8 cellular contexts compared by ENCODE assay signal in genomic region chr6:26232950-26233607, GRCh38.
DNase-seq lines count a peak whose midpoint lies in the region; ATAC-seq, FAIRE-seq and TF ChIP-seq lines count a peak whose summit lies in the region.

No MANE protein-coding gene starts in this region.

- TF ChIP-seq RAD21 in A549 (conservative IDR thresholded peaks at IDR 0.05 in 1 of 2, IDR thresholded peaks at IDR 0.05 in 1 of 2) = no peak

- H3K4me2 ChIP-seq in A549 (peak overlapping the region; percentile 79), keratinocyte (ENCODE audit: control insufficient read depth, extremely low read depth, insufficient read depth, low read depth, low read length) (peak overlapping the region; percentile 91)

- no peaks in the 10 kb centered on the region for H3K9me1 ChIP-seq in keratinocyte (ENCODE audit: control insufficient read depth, extremely low read depth, insufficient read depth, low read length)

- H3K4me3 ChIP-seq in A549 = peak overlapping the region; percentile 56
- peak overlapping the region; percentile 78 for H3K4me3 ChIP-seq in adipocyte (ENCODE audit: low read length)
- H3K4me3 ChIP-seq in keratinocyte (ENCODE audit: control insufficient read depth in 2 of 3, extremely low read depth in 1 of 3, insufficient read depth in 2 of 3, low read depth in 1 of 3, low read length in 3 of 3) = peak overlapping the region in 2 of 3 experiments; percentile 70 to 73

- H2AFZ ChIP-seq in keratinocyte (ENCODE audit: control insufficient read depth, low read length) = peak overlapping the region; percentile 78

- H3K36me3 ChIP-seq in adipocyte (ENCODE audit: control insufficient read depth, insufficient read depth, low read length, severe bottlenecking) = no peaks in the 10 kb centered on the region
- H3K36me3 ChIP-seq in keratinocyte (ENCODE audit: control insufficient read depth in 2 of 2, extremely low read depth in 1 of 2, insufficient read depth in 2 of 2, low read length in 2 of 2) = no peaks in the 10 kb centered on the region

- WGBS in A549 (ENCODE audit: missing lambda C conversion rate) = 30% methylated on average over 31 of the region's 31 CpGs

- DNase-seq in A549 (ENCODE audit: low read depth in 1 of 2, low spot score in 1 of 2) (peak in 1 of 2 experiments; percentile 75), NCI-H69 (lab: John Stamatoyannopoulos, UW) (peak; percentile 88), adipocyte (ENCODE audit: low read depth) (no peak), keratinocyte (ENCODE audit: low read depth, low spot score) (no peak), NCI-H526 treated with DMSO at 0.1 percent for 48 hours (lab: John Stamatoyannopoulos, UW) (no peak), iPS-NIHi7 (ENCODE audit: extremely low spot score) (no peak)
- DNase-seq in stimulated activated naive CD4-positive, alpha-beta T cell (lab: John Stamatoyannopoulos, UW) = peak; percentile 25 to 83 (median 54)

- ATAC-seq in A549 (peak; percentile 54 to 63), GM19452 (IDR thresholded peaks at IDR 0.05; ENCODE audit: unreplicated experiment) (peak; percentile 7)

- peaks cover 26% of the 10 kb centered on the region for H3K27me3 ChIP-seq in adipocyte (replicated peaks; ENCODE audit: control insufficient read depth, insufficient read depth, low read length)
- H3K27me3 ChIP-seq in keratinocyte (ENCODE audit: control insufficient read depth, extremely low read depth, insufficient read depth, low read length) = no peaks in the 10 kb centered on the region

- H3K4me1 ChIP-seq in A549 (peaks cover 22% of the 10 kb centered on the region), adipocyte (ENCODE audit: control insufficient read depth, insufficient read depth, low read length) (peaks cover 20% of the 10 kb centered on the region), keratinocyte (ENCODE audit: control insufficient read depth, extremely low read depth, insufficient read depth, low read length) (peaks cover 17% of the 10 kb centered on the region)

- H4K20me1 ChIP-seq in keratinocyte (ENCODE audit: control insufficient read depth, extremely low read depth, insufficient read depth, low read length) = no peaks in the 10 kb centered on the region

- TF ChIP-seq CTCF in A549 (IDR thresholded peaks at IDR 0.05) = no peak
- no peak for TF ChIP-seq CTCF in keratinocyte (optimal IDR thresholded peaks at IDR 0.05 in 1 of 3, IDR thresholded peaks at IDR 0.05 in 1 of 3, conservative IDR thresholded peaks at IDR 0.05 in 1 of 3; ENCODE audit: extremely low read depth in 1 of 3, insufficient read depth in 2 of 3, low read length in 3 of 3)

- POLR2A ChIA-PET in A549 (lab: Yijun Ruan, JAX) = interaction anchor here (0.8 to 4.1 kb wide), 13 partner anchors 10 to 914 kb away, joined by 4 to 52 read pairs (median 9); a partner anchor contains a TSS

- no peak for TF ChIP-seq EP300 in A549 (IDR thresholded peaks at IDR 0.05)

- dilution Hi-C loops in keratinocyte (cut with MboI; ENCODE audit: extremely low pct_ligation_motif_present, low sequenced_read_pairs) = no loop called here

- FAIRE-seq in A549 (lab: Jason Lieb, UNC) = no peak
- FAIRE-seq in keratinocyte (lab: Jason Lieb, UNC) = peak; percentile 5

- CTCF ChIA-PET in A549 (lab: Yijun Ruan, JAX) = interaction anchor here (1.2 to 1.4 kb wide), 3 partner anchors 25 to 207 kb away, joined by 3 to 4 read pairs (median 4); no protein-coding TSS in a partner anchor

- peak; percentile 9; the same call in 1 of the 2 replicates for TF ChIP-seq POLR2A in A549 (IDR thresholded peaks at IDR 0.05; ENCODE audit: low read length)

- no peaks in the 10 kb centered on the region for H3K79me2 ChIP-seq in keratinocyte (ENCODE audit: control insufficient read depth, insufficient read depth, low read length)

- peak overlapping the region; percentile 94 to 98 for H3K27ac ChIP-seq in A549
- peak overlapping the region; percentile 83 for H3K27ac ChIP-seq in keratinocyte (ENCODE audit: control insufficient read depth, insufficient read depth, low read length)

- H3K9ac ChIP-seq in adipocyte (ENCODE audit: low read length) (no peak overlapping the region), keratinocyte (ENCODE audit: control insufficient read depth, extremely low read depth, insufficient read depth, low read length) (peak overlapping the region; percentile 79)

- H3K9me3 ChIP-seq in A549 (no peaks in the 10 kb centered on the region), adipocyte (ENCODE audit: control insufficient read depth, low read length) (no peaks in the 10 kb centered on the region), keratinocyte (ENCODE audit: control insufficient read depth, low read depth, low read length) (no peaks in the 10 kb centered on the region)

TF ChIP-seq in A549, 52 proteins besides CTCF, POLR2A, EP300 and RAD21:
- no peak for TF ChIP-seq TFCP2L1 (CRISPR knock-in tag; IDR thresholded peaks at IDR 0.05)
- TF ChIP-seq, protein P1, sequence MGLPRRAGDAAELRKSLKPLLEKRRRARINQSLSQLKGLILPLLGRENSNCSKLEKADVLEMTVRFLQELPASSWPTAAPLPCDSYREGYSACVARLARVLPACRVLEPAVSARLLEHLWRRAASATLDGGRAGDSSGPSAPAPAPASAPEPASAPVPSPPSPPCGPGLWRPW (IDR thresholded peaks at IDR 0.05) = no peak
- TF ChIP-seq FOSB (CRISPR knock-in tag; IDR thresholded peaks at IDR 0.05) = 0 out of 2 replicates have a peak, but pooled peaks have one; percentile 2
- TF ChIP-seq HOXB5 (CRISPR knock-in tag; IDR thresholded peaks at IDR 0.05) = no peak
- no peak for TF ChIP-seq HOXA7 (CRISPR knock-in tag; IDR thresholded peaks at IDR 0.05)
- TF ChIP-seq MAX (IDR thresholded peaks at IDR 0.05) = peak; percentile 50
- no peak for TF ChIP-seq JUN (IDR thresholded peaks at IDR 0.05)
- no peak for TF ChIP-seq EHMT2 (IDR thresholded peaks at IDR 0.05; ENCODE audit: low read depth)
- 0 out of 2 replicates have a peak, but pooled peaks have one; percentile 38 for TF ChIP-seq E2F6 (IDR thresholded peaks at IDR 0.05; ENCODE audit: borderline replicate concordance, low read depth)
- no peak for TF ChIP-seq RNF2 (IDR thresholded peaks at IDR 0.05; ENCODE audit: borderline replicate concordance, low read depth)
- no peak for TF ChIP-seq CHD2 (IDR thresholded peaks at IDR 0.05; ENCODE audit: low read length, partially characterized antibody)
- TF ChIP-seq, protein P2, sequence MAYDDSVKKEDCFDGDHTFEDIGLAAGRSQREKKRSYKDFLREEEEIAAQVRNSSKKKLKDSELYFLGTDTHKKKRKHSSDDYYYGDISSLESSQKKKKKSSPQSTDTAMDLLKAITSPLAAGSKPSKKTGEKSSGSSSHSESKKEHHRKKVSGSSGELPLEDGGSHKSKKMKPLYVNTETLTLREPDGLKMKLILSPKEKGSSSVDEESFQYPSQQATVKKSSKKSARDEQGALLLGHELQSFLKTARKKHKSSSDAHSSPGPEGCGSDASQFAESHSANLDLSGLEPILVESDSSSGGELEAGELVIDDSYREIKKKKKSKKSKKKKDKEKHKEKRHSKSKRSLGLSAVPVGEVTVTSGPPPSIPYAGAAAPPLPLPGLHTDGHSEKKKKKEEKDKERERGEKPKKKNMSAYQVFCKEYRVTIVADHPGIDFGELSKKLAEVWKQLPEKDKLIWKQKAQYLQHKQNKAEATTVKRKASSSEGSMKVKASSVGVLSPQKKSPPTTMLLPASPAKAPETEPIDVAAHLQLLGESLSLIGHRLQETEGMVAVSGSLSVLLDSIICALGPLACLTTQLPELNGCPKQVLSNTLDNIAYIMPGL (CRISPR knock-in tag; IDR thresholded peaks at IDR 0.05; ENCODE audit: borderline replicate concordance) = no peak
- no peak for TF ChIP-seq BHLHE40 (IDR thresholded peaks at IDR 0.05; ENCODE audit: low read depth, low read length)
- no peak for TF ChIP-seq TP53 (CRISPR knock-in tag; IDR thresholded peaks at IDR 0.05)
- no peak for TF ChIP-seq FOXS1 (CRISPR knock-in tag; IDR thresholded peaks at IDR 0.05)

Comparison
In these comparisons a context has a peak if more than half of its experiments do, and no peak if none do; other contexts are left out.
1. DNase-seq: peak in NCI-H69 (single experiment) and stimulated activated naive CD4-positive, alpha-beta T cell (6 of 6); none in adipocyte (single experiment), keratinocyte (single experiment), NCI-H526 treated with DMSO at 0.1 percent for 48 hours (single experiment) and iPS-NIHi7 (single experiment).
2. Peak in every context shown above with its lines, with median percentiles within 50 percentile points of each other: H3K4me3 ChIP-seq.